ENCODE assay signal across 1 cellular context in the genomic region with DNA sequence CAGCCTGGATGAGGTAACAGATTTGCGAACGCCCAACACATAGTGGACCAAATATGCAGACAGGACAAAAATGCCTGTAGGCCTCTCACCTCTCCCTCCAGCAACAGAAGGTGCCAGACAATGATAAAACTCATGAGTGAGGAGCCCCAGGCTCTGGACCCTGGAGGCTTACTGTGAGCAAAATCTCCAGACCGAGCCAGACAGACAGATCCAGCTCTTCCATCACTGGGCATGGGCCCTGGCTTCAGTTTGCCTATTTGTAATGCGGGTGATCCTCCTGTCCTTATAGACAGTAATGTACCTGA.
TF ChIP-seq lines count a peak whose summit lies in the region.

No MANE protein-coding gene starts in this region.

TF ChIP-seq in IMR-90, 13 proteins besides CTCF, POLR2A, EP300 and RAD21:
- 0 out of 2 replicates have a peak, but pooled peaks have one; percentile 1 for TF ChIP-seq MAFK (IDR thresholded peaks at IDR 0.05; ENCODE audit: low read depth, low read length)
- TF ChIP-seq RFX5 (IDR thresholded peaks at IDR 0.05; ENCODE audit: low read depth, low read length): no peak
